In the genomic region with DNA sequence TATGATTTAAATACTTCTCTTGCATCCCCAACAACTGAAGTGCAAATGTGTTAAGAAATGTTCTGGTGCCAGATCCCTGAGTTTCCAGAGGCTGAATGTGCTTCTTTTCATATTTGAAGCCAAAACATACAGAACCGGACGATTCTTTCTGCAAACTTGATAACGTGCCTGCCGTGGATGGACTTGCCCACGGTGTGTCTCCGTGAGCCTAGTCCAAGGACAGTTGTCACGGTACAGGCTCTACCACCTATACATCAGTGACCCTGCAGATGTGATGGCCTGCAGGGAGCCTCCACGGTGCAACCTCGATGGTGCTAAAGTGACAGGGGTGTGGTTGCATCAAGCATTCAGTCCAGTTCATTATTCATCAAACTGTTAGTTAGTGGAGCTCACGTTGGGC, we compare ENCODE assay signal across 25 cellular contexts.
"Had no signal": no experiment of that assay in that cellular context is flagged by ENCODE, and none has a peak within 500 bp of the region (broad histone marks: within the 10 kb centered on the region; RNA-seq: fewer than 3 reads in every experiment).

No MANE protein-coding gene starts in this region.

- H3K27me3 Mint-ChIP-seq: activated naive CD4-positive, alpha-beta T cell treated with anti-CD3 and anti-CD28 coated beads, Interleukin-2, amount 50 U/mL, for 24 hours had no signal

- ATAC-seq: activated CD8-positive, alpha-beta T cell treated with anti-CD3 and anti-CD28 coated beads for 36 hours; activated naive CD8-positive, alpha-beta T cell treated with anti-CD3 and anti-CD28 coated beads, Interleukin-2, amount 50 U/mL, for 24 hours; effector memory CD8-positive, alpha-beta T cell; foreskin keratinocyte; SK-N-SH treated with all-trans-retinoic acid at 6 μM for 48 hours; stimulated activated naive CD8-positive, alpha-beta T cell treated with anti-CD3 and anti-CD28 coated beads, Interleukin-15, Interleukin-2, amounts not matched to agents 100 U/mL and 50 U/mL, for 24 hours; T-helper 17 cell; WTC11 had no signal

- H3K27ac Mint-ChIP-seq: activated CD8-positive, alpha-beta T cell treated with anti-CD3 and anti-CD28 coated beads for 36 hours; activated naive CD4-positive, alpha-beta T cell treated with anti-CD3 and anti-CD28 coated beads, Interleukin-2, amount 50 U/mL, for 24 hours; activated naive CD8-positive, alpha-beta T cell treated with anti-CD3 and anti-CD28 coated beads, Interleukin-2, amount 50 U/mL, for 24 hours; activated T-helper 2 cell treated with anti-CD3 and anti-CD28 coated beads, Interferon-gamma antibody, Interleukin-2, Interleukin-4, amounts not matched to agents 10 μg/mL and 5 μg/mL and 100 μg/mL, durations not matched to agents 14 hours and 24 hours and 36 hours; effector memory CD8-positive, alpha-beta T cell; nephron progenitor cell; T-helper 17 cell; WTC11 had no signal

- H3K4me3 ChIP-seq: colonic mucosa, left lung, pancreas, prostate gland, testis, transverse colon had no signal

- H3K27me3 ChIP-seq: colonic mucosa, heart left ventricle, left lung, pancreas, testis, transverse colon had no signal

- H3K4me1 ChIP-seq: colonic mucosa, left lung, pancreas, prostate gland had no signal

- H3K36me3 Mint-ChIP-seq: WTC11 had no signal

- H3K9me3 ChIP-seq: colonic mucosa, heart left ventricle, left lung, pancreas, prostate gland, testis, transverse colon had no signal

- H3K4me1 Mint-ChIP-seq: activated naive CD4-positive, alpha-beta T cell treated with anti-CD3 and anti-CD28 coated beads, Interleukin-2, amount 50 U/mL, for 24 hours; activated naive CD8-positive, alpha-beta T cell treated with anti-CD3 and anti-CD28 coated beads, Interleukin-2, amount 50 U/mL, for 24 hours had no signal

- H3K36me3 ChIP-seq: colonic mucosa, heart left ventricle, left lung, pancreas, prostate gland, transverse colon had no signal

- H3K9me3 Mint-ChIP-seq: activated CD8-positive, alpha-beta T cell treated with anti-CD3 and anti-CD28 coated beads for 36 hours; activated naive CD4-positive, alpha-beta T cell treated with anti-CD3 and anti-CD28 coated beads, Interleukin-2, amount 50 U/mL, for 24 hours; activated naive CD8-positive, alpha-beta T cell treated with anti-CD3 and anti-CD28 coated beads, Interleukin-2, amount 50 U/mL, for 24 hours; activated T-helper 2 cell treated with anti-CD3 and anti-CD28 coated beads, Interferon-gamma antibody, Interleukin-2, Interleukin-4, amounts not matched to agents 10 μg/mL and 5 μg/mL and 100 μg/mL, durations not matched to agents 14 hours and 24 hours and 36 hours; effector memory CD8-positive, alpha-beta T cell; nephron progenitor cell had no signal

- H3K4me3 Mint-ChIP-seq: activated CD8-positive, alpha-beta T cell treated with anti-CD3 and anti-CD28 coated beads for 36 hours; activated naive CD4-positive, alpha-beta T cell treated with anti-CD3 and anti-CD28 coated beads, Interleukin-2, amount 50 U/mL, for 24 hours; activated naive CD8-positive, alpha-beta T cell treated with anti-CD3 and anti-CD28 coated beads, Interleukin-2, amount 50 U/mL, for 24 hours; effector memory CD8-positive, alpha-beta T cell; nephron progenitor cell; T-helper 17 cell; WTC11 had no signal

- H3K27ac ChIP-seq: colonic mucosa, foreskin keratinocyte, heart left ventricle, left lung, pancreas, prostate gland, testis, transverse colon had no signal

- DNase-seq: activated CD4-positive, alpha-beta T cell treated with anti-CD3 and anti-CD28 coated beads, Interleukin-2, amount 50 U/mL, for 1 hour; activated CD8-positive, alpha-beta T cell treated with anti-CD3 and anti-CD28 coated beads for 36 hours; activated naive CD8-positive, alpha-beta T cell treated with anti-CD3 and anti-CD28 coated beads, Interleukin-2, amount 50 U/mL, for 24 hours; activated T-cell treated with anti-CD3 and anti-CD28 coated beads, Interleukin-2, amount 50 U/mL, for 48 hours; cerebellar nuclear complex; colonic mucosa; effector memory CD8-positive, alpha-beta T cell; foreskin keratinocyte; left lung; nephron progenitor cell; pancreas; retina; stimulated activated CD4-positive, alpha-beta T cell treated with anti-CD3 and anti-CD28 coated beads, Interleukin-12 subunit alpha, Interleukin-12 subunit beta, amount 100 ng/mL, for 4 hours; stimulated activated CD4-positive, alpha-beta T cell treated with anti-CD3 and anti-CD28 coated beads, Interleukin-4, amount 100 ng/mL, for 1 hour; stimulated activated naive CD8-positive, alpha-beta T cell treated with anti-CD3 and anti-CD28 coated beads, Interleukin-15, Interleukin-2, amounts not matched to agents 100 U/mL and 50 U/mL, for 24 hours; T-helper 17 cell; T1000; transverse colon had no signal
